ENCODE assay signal across 16 cellular contexts in the genomic region with DNA sequence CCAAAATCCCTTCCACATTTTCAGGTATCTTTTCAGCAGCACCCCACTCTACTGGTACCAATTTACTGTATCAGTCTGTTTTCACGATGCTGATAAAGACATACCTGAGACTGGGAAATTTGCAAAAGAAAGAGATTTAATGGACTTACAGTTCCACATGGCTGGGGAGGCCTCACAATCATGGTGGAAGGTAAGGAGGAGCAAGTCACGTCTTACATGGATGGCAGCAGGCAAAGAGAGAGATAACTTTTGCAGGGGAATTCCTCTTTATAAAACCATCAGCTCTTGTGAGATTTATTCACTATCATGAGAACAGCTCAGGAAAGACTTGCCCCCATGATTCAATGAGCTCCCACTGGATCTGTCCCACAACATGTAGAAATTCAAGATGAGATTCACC. TPM values are rescaled to one million over a fixed set of nuclear protein-coding genes. Genes with fewer than 3 reads are reported as not detected.
"Had no signal": no experiment of that assay in that cellular context is flagged by ENCODE, and none has a peak within 500 bp of the region (broad histone marks: within the 10 kb centered on the region; RNA-seq: fewer than 3 reads in every experiment).

No MANE protein-coding gene starts in this region.

RNA-seq across cellular contexts. Expression of a gene that starts 18.7 kb away (rescaled TPM):
- total RNA-seq: colonic mucosa, dermis microvascular lymphatic vessel endothelial cell, endodermal cell, esophagus mucosa, esophagus squamous epithelium, gastrocnemius medialis, glomerular endothelial cell, kidney epithelial cell, left cardiac atrium, left lung, lower leg skin, lower lobe of right lung, lung microvascular endothelial cell, mesenteric fat pad had no signal
- polyA plus RNA-seq: heart right ventricle, keratinocyte had no signal
